ENCODE assay signal across 1 cellular context in genomic region chr14:104357689-104358527, GRCh38.
TF ChIP-seq lines count a peak whose summit lies in the region.

No MANE protein-coding gene starts in this region.

TF ChIP-seq in H1, 55 proteins besides CTCF, POLR2A, EP300 and RAD21:
- TF ChIP-seq SUZ12 (IDR thresholded peaks at IDR 0.05; ENCODE audit: low read length) (no peak), POLR2AphosphoS5 (IDR thresholded peaks at IDR 0.05; ENCODE audit: low read depth, low read length) (no peak), MAX (IDR thresholded peaks at IDR 0.05) (no peak), KDM5A (IDR thresholded peaks at IDR 0.05; ENCODE audit: low read length) (no peak), ZNF274 (IDR thresholded peaks at IDR 0.05; ENCODE audit: borderline replicate concordance, extremely low read depth, low read length) (no peak), CBX5 (IDR thresholded peaks at IDR 0.05; ENCODE audit: low read depth, low read length) (no peak), KDM1A (IDR thresholded peaks at IDR 0.05; ENCODE audit: borderline replicate concordance, low read length) (no peak), TAF1 (IDR thresholded peaks at IDR 0.05; ENCODE audit: low read depth, low read length) (no peak), NRF1 (IDR thresholded peaks at IDR 0.05; ENCODE audit: low read depth, low read length) (no peak), BCL11A (IDR thresholded peaks at IDR 0.05; ENCODE audit: low read depth in 2 of 2, low read length in 2 of 2) (no peak), SP1 (IDR thresholded peaks at IDR 0.05; ENCODE audit: low read depth, low read length) (no peak)
